1 cellular context compared by ENCODE assay signal in the genomic region with DNA sequence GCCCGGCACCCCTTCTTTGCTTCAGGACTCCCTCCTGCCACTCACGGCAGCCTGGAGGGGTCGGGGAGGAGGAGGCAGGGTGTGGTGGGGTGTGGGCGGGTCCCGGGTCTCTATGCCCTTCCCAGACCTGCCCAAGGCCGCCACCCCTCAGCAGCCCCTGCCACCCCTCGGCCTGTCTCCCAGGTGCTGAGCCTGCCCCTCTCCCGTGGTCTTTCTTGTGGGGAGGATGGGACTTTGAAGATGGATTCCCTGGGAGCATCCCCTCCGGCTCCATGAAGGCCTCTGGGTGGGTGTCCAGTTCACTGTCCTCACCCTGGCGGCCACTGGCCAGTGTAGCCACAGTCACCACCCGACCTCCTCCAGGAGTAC.
TF ChIP-seq lines count a peak whose summit lies in the region.

No MANE protein-coding gene starts in this region.

TF ChIP-seq in GM23338, 12 proteins besides CTCF, POLR2A, EP300 and RAD21:
- TF ChIP-seq, protein P1, sequence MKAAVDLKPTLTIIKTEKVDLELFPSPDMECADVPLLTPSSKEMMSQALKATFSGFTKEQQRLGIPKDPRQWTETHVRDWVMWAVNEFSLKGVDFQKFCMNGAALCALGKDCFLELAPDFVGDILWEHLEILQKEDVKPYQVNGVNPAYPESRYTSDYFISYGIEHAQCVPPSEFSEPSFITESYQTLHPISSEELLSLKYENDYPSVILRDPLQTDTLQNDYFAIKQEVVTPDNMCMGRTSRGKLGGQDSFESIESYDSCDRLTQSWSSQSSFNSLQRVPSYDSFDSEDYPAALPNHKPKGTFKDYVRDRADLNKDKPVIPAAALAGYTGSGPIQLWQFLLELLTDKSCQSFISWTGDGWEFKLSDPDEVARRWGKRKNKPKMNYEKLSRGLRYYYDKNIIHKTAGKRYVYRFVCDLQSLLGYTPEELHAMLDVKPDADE (IDR thresholded peaks at IDR 0.05), result no peak
- no peak for TF ChIP-seq JUNB (IDR thresholded peaks at IDR 0.05; ENCODE audit: unreplicated experiment)
- TF ChIP-seq, protein P2, sequence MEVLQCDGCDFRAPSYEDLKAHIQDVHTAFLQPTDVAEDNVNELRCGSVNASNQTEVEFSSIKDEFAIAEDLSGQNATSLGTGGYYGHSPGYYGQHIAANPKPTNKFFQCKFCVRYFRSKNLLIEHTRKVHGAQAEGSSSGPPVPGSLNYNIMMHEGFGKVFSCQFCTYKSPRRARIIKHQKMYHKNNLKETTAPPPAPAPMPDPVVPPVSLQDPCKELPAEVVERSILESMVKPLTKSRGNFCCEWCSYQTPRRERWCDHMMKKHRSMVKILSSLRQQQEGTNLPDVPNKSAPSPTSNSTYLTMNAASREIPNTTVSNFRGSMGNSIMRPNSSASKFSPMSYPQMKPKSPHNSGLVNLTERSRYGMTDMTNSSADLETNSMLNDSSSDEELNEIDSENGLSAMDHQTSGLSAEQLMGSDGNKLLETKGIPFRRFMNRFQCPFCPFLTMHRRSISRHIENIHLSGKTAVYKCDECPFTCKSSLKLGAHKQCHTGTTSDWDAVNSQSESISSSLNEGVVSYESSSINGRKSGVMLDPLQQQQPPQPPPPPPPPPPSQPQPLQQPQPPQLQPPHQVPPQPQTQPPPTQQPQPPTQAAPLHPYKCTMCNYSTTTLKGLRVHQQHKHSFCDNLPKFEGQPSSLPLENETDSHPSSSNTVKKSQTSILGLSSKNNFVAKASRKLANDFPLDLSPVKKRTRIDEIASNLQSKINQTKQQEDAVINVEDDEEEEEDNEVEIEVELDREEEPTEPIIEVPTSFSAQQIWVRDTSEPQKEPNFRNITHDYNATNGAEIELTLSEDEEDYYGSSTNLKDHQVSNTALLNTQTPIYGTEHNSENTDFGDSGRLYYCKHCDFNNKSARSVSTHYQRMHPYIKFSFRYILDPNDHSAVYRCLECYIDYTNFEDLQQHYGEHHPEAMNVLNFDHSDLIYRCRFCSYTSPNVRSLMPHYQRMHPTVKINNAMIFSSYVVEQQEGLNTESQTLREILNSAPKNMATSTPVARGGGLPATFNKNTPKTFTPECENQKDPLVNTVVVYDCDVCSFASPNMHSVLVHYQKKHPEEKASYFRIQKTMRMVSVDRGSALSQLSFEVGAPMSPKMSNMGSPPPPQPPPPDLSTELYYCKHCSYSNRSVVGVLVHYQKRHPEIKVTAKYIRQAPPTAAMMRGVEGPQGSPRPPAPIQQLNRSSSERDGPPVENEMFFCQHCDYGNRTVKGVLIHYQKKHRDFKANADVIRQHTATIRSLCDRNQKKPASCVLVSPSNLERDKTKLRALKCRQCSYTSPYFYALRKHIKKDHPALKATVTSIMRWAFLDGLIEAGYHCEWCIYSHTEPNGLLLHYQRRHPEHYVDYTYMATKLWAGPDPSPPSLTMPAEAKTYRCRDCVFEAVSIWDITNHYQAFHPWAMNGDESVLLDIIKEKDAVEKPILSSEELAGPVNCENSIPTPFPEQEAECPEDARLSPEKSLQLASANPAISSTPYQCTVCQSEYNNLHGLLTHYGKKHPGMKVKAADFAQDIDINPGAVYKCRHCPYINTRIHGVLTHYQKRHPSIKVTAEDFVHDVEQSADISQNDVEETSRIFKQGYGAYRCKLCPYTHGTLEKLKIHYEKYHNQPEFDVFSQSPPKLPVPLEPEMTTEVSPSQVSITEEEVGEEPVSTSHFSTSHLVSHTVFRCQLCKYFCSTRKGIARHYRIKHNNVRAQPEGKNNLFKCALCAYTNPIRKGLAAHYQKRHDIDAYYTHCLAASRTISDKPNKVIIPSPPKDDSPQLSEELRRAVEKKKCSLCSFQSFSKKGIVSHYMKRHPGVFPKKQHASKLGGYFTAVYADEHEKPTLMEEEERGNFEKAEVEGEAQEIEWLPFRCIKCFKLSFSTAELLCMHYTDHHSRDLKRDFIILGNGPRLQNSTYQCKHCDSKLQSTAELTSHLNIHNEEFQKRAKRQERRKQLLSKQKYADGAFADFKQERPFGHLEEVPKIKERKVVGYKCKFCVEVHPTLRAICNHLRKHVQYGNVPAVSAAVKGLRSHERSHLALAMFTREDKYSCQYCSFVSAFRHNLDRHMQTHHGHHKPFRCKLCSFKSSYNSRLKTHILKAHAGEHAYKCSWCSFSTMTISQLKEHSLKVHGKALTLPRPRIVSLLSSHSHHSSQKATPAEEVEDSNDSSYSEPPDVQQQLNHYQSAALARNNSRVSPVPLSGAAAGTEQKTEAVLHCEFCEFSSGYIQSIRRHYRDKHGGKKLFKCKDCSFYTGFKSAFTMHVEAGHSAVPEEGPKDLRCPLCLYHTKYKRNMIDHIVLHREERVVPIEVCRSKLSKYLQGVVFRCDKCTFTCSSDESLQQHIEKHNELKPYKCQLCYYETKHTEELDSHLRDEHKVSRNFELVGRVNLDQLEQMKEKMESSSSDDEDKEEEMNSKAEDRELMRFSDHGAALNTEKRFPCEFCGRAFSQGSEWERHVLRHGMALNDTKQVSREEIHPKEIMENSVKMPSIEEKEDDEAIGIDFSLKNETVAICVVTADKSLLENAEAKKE (CRISPR knock-in tag; IDR thresholded peaks at IDR 0.05), result no peak
